In the genomic region with DNA sequence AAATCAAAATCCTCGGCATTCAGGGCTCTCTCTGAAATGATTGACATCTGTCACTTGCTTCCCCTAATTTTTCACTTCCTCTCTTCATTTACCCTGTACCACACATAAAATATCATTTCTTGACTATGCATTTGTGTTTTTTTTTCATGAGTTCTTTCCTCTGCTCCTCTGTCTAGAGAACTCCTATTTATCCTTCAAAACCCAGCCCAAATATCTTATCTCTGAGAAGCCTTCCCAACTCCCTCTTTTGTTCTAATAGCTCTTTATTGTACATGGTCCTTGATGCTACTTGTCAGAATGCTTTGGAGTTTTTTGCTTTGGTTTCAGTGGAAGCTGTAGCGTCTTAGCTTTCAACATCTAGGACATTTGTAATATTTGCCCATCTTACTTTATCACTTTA, we compare ENCODE assay signal across 7 cellular contexts.
"Had no signal": no experiment of that assay in that cellular context is flagged by ENCODE, and none has a peak within 500 bp of the region (broad histone marks: within the 10 kb centered on the region; RNA-seq: fewer than 3 reads in every experiment).

No MANE protein-coding gene starts in this region.

- ATAC-seq: HepG2, K562 had no signal

- DNase-seq: IMR-90, KBM-7, KG1 had no signal

- H3K4me3 ChIP-seq: K562 had no signal

- H3K36me3 Mint-ChIP-seq: IgD-negative memory B cell had no signal

- H3K4me3 Mint-ChIP-seq: IgD-negative memory B cell had no signal

- H3K4me1 Mint-ChIP-seq: IgD-negative memory B cell had no signal

- H3K27ac Mint-ChIP-seq: IgD-negative memory B cell had no signal

- H3K27ac ChIP-seq: HL-60 had no signal
